Comparison of ENCODE assay signal across 15 cellular contexts in genomic region chr17:12625092-12625491, GRCh38. TPM values are rescaled to one million over a fixed set of nuclear protein-coding genes. Genes with fewer than 3 reads are reported as not detected.
A peak's percentile ranks its signal among the peaks of the same experiment; 100 is the strongest.
DNase-seq lines count a peak whose midpoint lies in the region; ATAC-seq, FAIRE-seq and TF ChIP-seq lines count a peak whose summit lies in the region.
"Had no signal": no experiment of that assay in that cellular context is flagged by ENCODE, and none has a peak within 500 bp of the region (broad histone marks: within the 10 kb centered on the region; RNA-seq: fewer than 3 reads in every experiment).

No MANE protein-coding gene starts in this region.

- TF ChIP-seq POLR2A in heart left ventricle (IDR thresholded peaks at IDR 0.05) (no peak), GM12892 (IDR thresholded peaks at IDR 0.05; ENCODE audit: low read depth, low read length) (no peak)

- TF ChIP-seq CTCF in right atrium auricular region (IDR thresholded peaks at IDR 0.05) (no peak), heart left ventricle (IDR thresholded peaks at IDR 0.05) (no peak), ascending aorta (IDR thresholded peaks at IDR 0.05) (no peak), tibial artery (IDR thresholded peaks at IDR 0.05) (no peak)

- H3K9ac ChIP-seq in mesendoderm (ENCODE audit: low read length), result no peak overlapping the region
- H3K9ac ChIP-seq: BLaER1 treated with 17β-estradiol and CSF1 and Interleukin-3, amounts not matched to agents 10 nM and 100 nM had no signal

- H3K4me1 ChIP-seq in right atrium auricular region (peaks cover 0 to 3% of the 10 kb centered on the region in 2 donors), heart left ventricle (peaks cover 0 to 15% (median 0%) of the 10 kb centered on the region in 12 donors), ascending aorta (peaks cover 11 to 28% of the 10 kb centered on the region in 2 donors), mesendoderm (ENCODE audit: control insufficient read depth, low read depth, low read length) (peaks cover 3% of the 10 kb centered on the region), tibial artery (peaks cover 0 to 46% (median 7%) of the 10 kb centered on the region in 4 donors)

- peak overlapping the region; percentile 17 for H3K56ac ChIP-seq in mesendoderm (ENCODE audit: low read length)

- H3K79me1 ChIP-seq in mesendoderm (ENCODE audit: low read length), result no peaks in the 10 kb centered on the region

- H3K23ac ChIP-seq in mesendoderm (ENCODE audit: low read length), result no peak overlapping the region

- H2BK120ac ChIP-seq in mesendoderm (ENCODE audit: low read depth, low read length), result no peak overlapping the region

- DNase-seq in right atrium auricular region (ENCODE audit: low spot score), result no peak
- no peak for DNase-seq in heart left ventricle
- no peak for DNase-seq in ascending aorta (ENCODE audit: low spot score in 2 of 2)
- DNase-seq in mesendoderm, result no peak
- DNase-seq in tibial artery, result no peak
- DNase-seq in NCI-H2029 (lab: John Stamatoyannopoulos, UW), result no peak
- no peak for DNase-seq in GM12892 (ENCODE audit: insufficient read length)
- DNase-seq: 8988T; ACHN; CD4-positive, CD25-positive, alpha-beta regulatory T cell; DMS53; GF-D8 had no signal

- 77 to 92% (median 89%) methylated on average over 4 of the region's 4 CpGs for WGBS in heart left ventricle, 4 donors
- no CpG with 5 or more reads among the region's 4 CpGs for WGBS in mesendoderm (ENCODE audit: extremely low coverage, insufficient coverage, low lambda C conversion rate)

- H4K8ac ChIP-seq in mesendoderm (ENCODE audit: low read depth, low read length), result no peak overlapping the region

- H2BK5ac ChIP-seq in mesendoderm (ENCODE audit: low read length), result peak overlapping the region; percentile 45

- H3K36me3 ChIP-seq in right atrium auricular region (no peaks in the 10 kb centered on the region), heart left ventricle (no peaks in the 10 kb centered on the region), ascending aorta (no peaks in the 10 kb centered on the region), mesendoderm (ENCODE audit: control insufficient read depth, insufficient read depth, low read length) (no peaks in the 10 kb centered on the region), tibial artery (no peaks in the 10 kb centered on the region)
- H3K36me3 ChIP-seq: BLaER1 treated with 17β-estradiol and CSF1 and Interleukin-3, amounts not matched to agents 10 nM and 100 nM; HAP-1 had no signal

- no peak overlapping the region for H3K18ac ChIP-seq in mesendoderm (ENCODE audit: low read length)

- H3K27me3 ChIP-seq in right atrium auricular region (no peaks in the 10 kb centered on the region), heart left ventricle (no peaks in the 10 kb centered on the region), ascending aorta (no peaks in the 10 kb centered on the region), mesendoderm (ENCODE audit: insufficient read depth, low read length, poor library complexity) (no peaks in the 10 kb centered on the region), tibial artery (no peaks in the 10 kb centered on the region)
- H3K27me3 ChIP-seq: BLaER1 treated with 17β-estradiol and CSF1 and Interleukin-3, amounts not matched to agents 10 nM and 100 nM had no signal

- H3K4me3 ChIP-seq in right atrium auricular region (no peak overlapping the region), heart left ventricle (no peak overlapping the region), ascending aorta (no peak overlapping the region), mesendoderm (ENCODE audit: low read length) (no peak overlapping the region), tibial artery (no peak overlapping the region)
- H3K4me3 ChIP-seq: BLaER1 treated with 17β-estradiol and CSF1 and Interleukin-3, amounts not matched to agents 10 nM and 100 nM; HAP-1 had no signal

- no peaks in the 10 kb centered on the region for H3K79me2 ChIP-seq in mesendoderm (ENCODE audit: control insufficient read depth, insufficient read depth, low read length)

- ATAC-seq in heart left ventricle (no peak), GM19023 (IDR thresholded peaks at IDR 0.05; ENCODE audit: unreplicated experiment) (no peak)

- FAIRE-seq in GM12892 (lab: Jason Lieb, UNC), result no peak

- H2AK5ac ChIP-seq in mesendoderm (ENCODE audit: low read length), result no peak overlapping the region

- intact Hi-C loops in heart left ventricle (cut with DNase I) (loop anchor here in 1 of 10 donors (10.0 kb wide), 1 partner anchor 70 kb away; no protein-coding TSS in a partner anchor), ascending aorta (cut with DNase I) (loop anchor here (5.0 kb wide), 5 partner anchors 42 to 258 kb away; partner anchors contain the start of gene MYOCD), tibial artery (cut with DNase I; ENCODE audit: low total_unique reads) (loop anchor here (5.0 kb wide), 2 partner anchors 43 to 73 kb away; no protein-coding TSS in a partner anchor)

- H3K9me3 ChIP-seq in right atrium auricular region, result no peaks in the 10 kb centered on the region
- no peaks in the 10 kb centered on the region for H3K9me3 ChIP-seq in heart left ventricle
- H3K9me3 ChIP-seq in ascending aorta, result no peaks in the 10 kb centered on the region
- no peaks in the 10 kb centered on the region for H3K9me3 ChIP-seq in tibial artery
- H3K9me3 ChIP-seq: BLaER1 treated with 17β-estradiol and CSF1 and Interleukin-3, amounts not matched to agents 10 nM and 100 nM; HAP-1 had no signal

- H2BK15ac ChIP-seq in mesendoderm (replicated peaks; ENCODE audit: low read depth), result no peak overlapping the region

- H4K5ac ChIP-seq in mesendoderm (ENCODE audit: low read length), result no peak overlapping the region

- no peak overlapping the region for H3K4me2 ChIP-seq in mesendoderm (ENCODE audit: low read length)
- H3K4me2 ChIP-seq: BLaER1 treated with 17β-estradiol and CSF1 and Interleukin-3, amounts not matched to agents 10 nM and 100 nM had no signal

- H3K4ac ChIP-seq in mesendoderm (ENCODE audit: low read depth, low read length), result no peak overlapping the region

- peak overlapping the region; percentile 29 to 45 for H3K27ac ChIP-seq in right atrium auricular region
- no peak overlapping the region for H3K27ac ChIP-seq in heart left ventricle
- peak overlapping the region; percentile 95 to 96 for H3K27ac ChIP-seq in ascending aorta
- H3K27ac ChIP-seq in mesendoderm (ENCODE audit: low read depth, low read length), result no peak overlapping the region
- peak overlapping the region; percentile 90 to 91 for H3K27ac ChIP-seq in tibial artery
- H3K27ac ChIP-seq: BLaER1 treated with 17β-estradiol and CSF1 and Interleukin-3, amounts not matched to agents 10 nM and 100 nM had no signal

RNA-seq across cellular contexts. Expression of gene MYOCD, which starts 40.6 kb away (rescaled TPM):
- total RNA-seq in right atrium auricular region, result 10 to 100 TPM; 50.6 to 65.1 TPM
- total RNA-seq in heart left ventricle, result 10 to 100 TPM; 28.7 to 77.2 (median 47.1) TPM
- 10 to 100 TPM; 12.9 to 24.6 TPM for polyA plus RNA-seq in heart left ventricle
- total RNA-seq in ascending aorta, result 153 TPM
- 1.9 TPM for polyA plus RNA-seq in mesendoderm (2013, experiment 1 of 2)
- polyA plus RNA-seq in mesendoderm (2013, experiment 2 of 2), result 1.8 TPM
- polyA plus RNA-seq in GM12892 (2012; ENCODE audit: missing spikeins), result not detected
- total RNA-seq: CD4-positive, CD25-positive, alpha-beta regulatory T cell had no signal
- polyA plus RNA-seq: CD4-positive, CD25-positive, alpha-beta regulatory T cell had no signal

Comparison
In these comparisons a context has a peak if more than half of its experiments do, and no peak if none do; other contexts are left out.
1. H3K27ac ChIP-seq: peak in right atrium auricular region (2 of 2), ascending aorta (2 of 2) and tibial artery (2 of 2); none in heart left ventricle (0 of 12) and mesendoderm (single experiment).